14 cellular contexts compared by ENCODE assay signal in the genomic region with DNA sequence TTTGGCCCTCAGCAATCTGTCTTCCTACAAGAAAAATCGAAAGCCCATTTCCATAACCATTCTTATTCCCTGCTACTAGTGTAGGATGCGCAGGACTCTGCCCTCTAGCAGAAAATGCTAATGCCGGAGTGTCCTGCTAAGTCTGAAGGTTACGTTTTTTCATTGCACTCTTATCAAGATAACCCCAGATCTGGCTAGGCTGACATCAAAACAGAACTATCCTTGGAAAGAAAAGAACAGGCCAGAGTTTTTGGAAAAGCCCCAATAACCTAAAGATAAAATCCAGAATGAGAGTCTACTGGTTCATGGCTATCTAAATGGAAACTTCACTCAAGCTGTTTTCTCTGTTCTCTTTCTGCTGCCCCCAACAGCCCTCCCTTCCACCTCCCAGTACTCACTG. TPM values are rescaled to one million over a fixed set of nuclear protein-coding genes. Genes with fewer than 3 reads are reported as not detected.
DNase-seq lines count a peak whose midpoint lies in the region; ATAC-seq and TF ChIP-seq lines count a peak whose summit lies in the region.
"Had no signal": no experiment of that assay in that cellular context is flagged by ENCODE, and none has a peak within 500 bp of the region (broad histone marks: within the 10 kb centered on the region; RNA-seq: fewer than 3 reads in every experiment).

No MANE protein-coding gene starts in this region.

- H3K79me2 ChIP-seq in smooth muscle cell (ENCODE audit: low read depth), result peaks cover 71% of the 10 kb centered on the region

- no peak overlapping the region for H2AFZ ChIP-seq in smooth muscle cell (ENCODE audit: low read depth)

- TF ChIP-seq CTCF in HFF-Myc (IDR thresholded peaks at IDR 0.05; ENCODE audit: low read depth, low read length, missing control alignments), result no peak
- no peak for TF ChIP-seq CTCF in breast epithelium (IDR thresholded peaks at IDR 0.05)
- no peak for TF ChIP-seq CTCF in smooth muscle cell (IDR thresholded peaks at IDR 0.05; ENCODE audit: borderline replicate concordance, insufficient read depth, poor library complexity, severe bottlenecking)

- H3K9ac ChIP-seq in smooth muscle cell (ENCODE audit: low read depth), result no peak overlapping the region

- DNase-seq in HFF-Myc (ENCODE audit: extremely low read depth, low read depth) (no peak), breast epithelium (ENCODE audit: low spot score in 2 of 2) (no peak), smooth muscle cell (lab: John Stamatoyannopoulos, UW; ENCODE audit: unreplicated experiment) (no peak), AG08396 (ENCODE audit: low spot score) (no peak), kidney tubule cell (ENCODE audit: low spot score) (no peak)
- no peak for DNase-seq in activated CD8-positive, alpha-beta memory T cell treated with anti-CD3 and anti-CD28 coated beads, Interleukin-2, amount 50 U/mL, for 4 hours
- DNase-seq: Caco-2; NCI-H345; stimulated activated CD4-positive, alpha-beta T cell treated with anti-CD3 and anti-CD28 coated beads, Interleukin-4, amount 100 ng/mL, for 1 hour; stimulated activated naive CD8-positive, alpha-beta T cell treated with anti-CD3 and anti-CD28 coated beads, Interleukin-15, Interleukin-2, amounts not matched to agents 100 U/mL and 50 U/mL, for 24 hours; T1000 had no signal

- no peak for ATAC-seq in GM21619 (IDR thresholded peaks at IDR 0.05; ENCODE audit: unreplicated experiment)
- ATAC-seq: stimulated activated naive CD8-positive, alpha-beta T cell treated with anti-CD3 and anti-CD28 coated beads, Interleukin-15, Interleukin-2, amounts not matched to agents 100 U/mL and 50 U/mL, for 24 hours had no signal

- H3K27me3 ChIP-seq in breast epithelium (no peaks in the 10 kb centered on the region), layer of hippocampus (ENCODE audit: control insufficient read depth, insufficient read depth, low read length) (no peaks in the 10 kb centered on the region), smooth muscle cell (ENCODE audit: low read depth) (no peaks in the 10 kb centered on the region)

- H3K9me3 ChIP-seq in breast epithelium (no peaks in the 10 kb centered on the region), smooth muscle cell (replicated peaks; ENCODE audit: low read depth) (no peaks in the 10 kb centered on the region)
- H3K9me3 ChIP-seq: Caco-2 had no signal

- H3K4me2 ChIP-seq in smooth muscle cell, result peak overlapping the region; percentile 97

- H3K27ac ChIP-seq in breast epithelium (no peak overlapping the region), layer of hippocampus (ENCODE audit: low read depth, low read length) (peak overlapping the region; percentile 81), smooth muscle cell (ENCODE audit: low read depth) (no peak overlapping the region)
- H3K27ac ChIP-seq: HL-60 had no signal

- TF ChIP-seq POLR2A in breast epithelium (IDR thresholded peaks at IDR 0.05), result no peak

- H3K36me3 ChIP-seq in breast epithelium (no peaks in the 10 kb centered on the region), smooth muscle cell (ENCODE audit: low read depth) (no peaks in the 10 kb centered on the region)

- H3F3A ChIP-seq in smooth muscle cell (ENCODE audit: low read depth), result peaks cover 3% of the 10 kb centered on the region

- intact Hi-C loops in breast epithelium (cut with DNase I; ENCODE audit: low total_unique reads), result loop anchor here (10.0 kb wide), 1 partner anchor 307 kb away; no protein-coding TSS in a partner anchor

- H3K4me1 ChIP-seq in breast epithelium (no peaks in the 10 kb centered on the region), smooth muscle cell (ENCODE audit: low read depth) (peaks cover 37% of the 10 kb centered on the region)
- H3K4me1 ChIP-seq: Caco-2 had no signal

- 49% methylated on average over 4 of the region's 4 CpGs for WGBS in smooth muscle cell (ENCODE audit: low lambda C conversion rate)

- H4K20me1 ChIP-seq in smooth muscle cell (ENCODE audit: low read depth), result peaks cover 68% of the 10 kb centered on the region

- H3K4me3 ChIP-seq in HFF-Myc (replicated peaks; ENCODE audit: low read depth, low read length), result peak overlapping the region; percentile 94
- H3K4me3 ChIP-seq in breast epithelium, result peak overlapping the region in 2 of 3 donors; percentile 84 to 93
- peak overlapping the region; percentile 98 for H3K4me3 ChIP-seq in smooth muscle cell

RNA-seq across cellular contexts. Expression of a gene that starts 0.9 kb away (rescaled TPM):
- total RNA-seq in breast epithelium (10 to 100 TPM in 2 of 3 donors, 1 to 10 TPM in 1; 8.6 to 64.5 (median 31.5) TPM), smooth muscle cell (56.6 and 57.3 TPM in 2 replicates)
- polyA plus RNA-seq in smooth muscle cell, result 9.9 and 10.6 TPM in 2 replicates
